In genomic region chr6:126913658-126914057, GRCh38 we compare ENCODE assay signal across 26 cellular contexts.
"Had no signal": no experiment of that assay in that cellular context is flagged by ENCODE, and none has a peak within 500 bp of the region (broad histone marks: within the 10 kb centered on the region; RNA-seq: fewer than 3 reads in every experiment).

No MANE protein-coding gene starts in this region.

- FAIRE-seq: bronchial epithelial cell, urothelium cell line had no signal

- H3K9me3 ChIP-seq: colonic mucosa, heart right ventricle, right atrium auricular region, spleen, suprapubic skin, transverse colon had no signal

- H3K27me3 ChIP-seq: colonic mucosa, foreskin keratinocyte, heart right ventricle, neural progenitor cell, right atrium auricular region, spleen, suprapubic skin, transverse colon had no signal

- H3K36me3 ChIP-seq: colonic mucosa, heart right ventricle, neural progenitor cell, right atrium auricular region, spleen, suprapubic skin, transverse colon, WERI-Rb-1 had no signal

- H3K4me3 ChIP-seq: colonic mucosa, heart right ventricle, neural progenitor cell, right atrium auricular region, spleen, suprapubic skin, transverse colon had no signal

- H3K27ac ChIP-seq: colonic mucosa, foreskin keratinocyte, heart right ventricle, neural progenitor cell, right atrium auricular region, spleen, suprapubic skin, transverse colon, WERI-Rb-1 had no signal

- H3K4me1 Mint-ChIP-seq: activated CD4-positive, alpha-beta T cell treated with anti-CD3 and anti-CD28 coated beads, Interleukin-2, amount 10 ng/mL, durations not matched to agents 24 days and 14 days; activated naive CD4-positive, alpha-beta T cell treated with anti-CD3 and anti-CD28 coated beads, Interleukin-2, amount 50 U/mL, for 24 hours; activated naive CD8-positive, alpha-beta T cell treated with anti-CD3 and anti-CD28 coated beads, Interleukin-2, amount 50 U/mL, for 24 hours; activated T-helper 17 cell treated with anti-CD3 and anti-CD28 coated beads, Interleukin-2, amount 50 U/mL, for 72 hours; natural killer cell; neural progenitor cell had no signal

- H3K4me3 Mint-ChIP-seq: activated CD4-positive, alpha-beta memory T cell treated with anti-CD3 and anti-CD28 coated beads for 36 hours; activated CD4-positive, alpha-beta T cell treated with anti-CD3 and anti-CD28 coated beads, Interleukin-2, amount 10 ng/mL, durations not matched to agents 24 days and 14 days; activated naive CD4-positive, alpha-beta T cell treated with anti-CD3 and anti-CD28 coated beads, Interleukin-2, amount 50 U/mL, for 24 hours; activated naive CD8-positive, alpha-beta T cell treated with anti-CD3 and anti-CD28 coated beads, Interleukin-2, amount 50 U/mL, for 24 hours; activated T-cell treated with anti-CD3 and anti-CD28 coated beads, Interleukin-2, amount 50 U/mL, for 4 hours; activated T-helper 17 cell treated with anti-CD3 and anti-CD28 coated beads, Interleukin-2, amount 50 U/mL, for 72 hours; natural killer cell; neural progenitor cell; T-helper 1 cell treated with Interleukin-12 subunit alpha and Interleukin-12 subunit beta and Interleukin-4 antibody, amounts not matched to agents 30 μg/mL and 1 μg/mL, for 36 hours had no signal

- H3K27ac Mint-ChIP-seq: activated CD4-positive, alpha-beta memory T cell treated with anti-CD3 and anti-CD28 coated beads for 36 hours; activated CD4-positive, alpha-beta T cell treated with anti-CD3 and anti-CD28 coated beads, Interleukin-2, amount 10 ng/mL, durations not matched to agents 24 days and 14 days; activated naive CD4-positive, alpha-beta T cell treated with anti-CD3 and anti-CD28 coated beads, Interleukin-2, amount 50 U/mL, for 24 hours; activated naive CD8-positive, alpha-beta T cell treated with anti-CD3 and anti-CD28 coated beads, Interleukin-2, amount 50 U/mL, for 24 hours; activated T-helper 17 cell treated with anti-CD3 and anti-CD28 coated beads, Interleukin-2, amount 50 U/mL, for 72 hours; natural killer cell; neural progenitor cell; T-helper 1 cell treated with Interleukin-12 subunit alpha and Interleukin-12 subunit beta and Interleukin-4 antibody, amounts not matched to agents 30 μg/mL and 1 μg/mL, for 36 hours had no signal

- H3K27me3 Mint-ChIP-seq: activated CD4-positive, alpha-beta memory T cell treated with anti-CD3 and anti-CD28 coated beads for 36 hours; activated CD4-positive, alpha-beta T cell treated with anti-CD3 and anti-CD28 coated beads, Interleukin-2, amount 10 ng/mL, durations not matched to agents 24 days and 14 days; activated naive CD8-positive, alpha-beta T cell treated with anti-CD3 and anti-CD28 coated beads, Interleukin-2, amount 50 U/mL, for 24 hours; activated T-helper 17 cell treated with anti-CD3 and anti-CD28 coated beads, Interleukin-2, amount 50 U/mL, for 72 hours had no signal

- H3K9ac ChIP-seq: neural progenitor cell had no signal

- H3K9me3 Mint-ChIP-seq: activated CD4-positive, alpha-beta memory T cell treated with anti-CD3 and anti-CD28 coated beads for 36 hours; activated CD4-positive, alpha-beta T cell treated with anti-CD3 and anti-CD28 coated beads, Interleukin-2, amount 10 ng/mL, durations not matched to agents 24 days and 14 days; activated naive CD4-positive, alpha-beta T cell treated with anti-CD3 and anti-CD28 coated beads, Interleukin-2, amount 50 U/mL, for 24 hours; activated T-cell treated with anti-CD3 and anti-CD28 coated beads, Interleukin-2, amount 50 U/mL, for 4 hours; activated T-helper 17 cell treated with anti-CD3 and anti-CD28 coated beads, Interleukin-2, amount 50 U/mL, for 72 hours; neural progenitor cell; T-helper 1 cell treated with Interleukin-12 subunit alpha and Interleukin-12 subunit beta and Interleukin-4 antibody, amounts not matched to agents 30 μg/mL and 1 μg/mL, for 36 hours had no signal

- H3K36me3 Mint-ChIP-seq: activated CD4-positive, alpha-beta memory T cell treated with anti-CD3 and anti-CD28 coated beads for 36 hours; activated naive CD4-positive, alpha-beta T cell treated with anti-CD3 and anti-CD28 coated beads, Interleukin-2, amount 50 U/mL, for 24 hours; natural killer cell; neural progenitor cell had no signal

- DNase-seq: activated CD4-positive, alpha-beta memory T cell treated with anti-CD3 and anti-CD28 coated beads for 36 hours; activated CD4-positive, alpha-beta T cell treated with anti-CD3 and anti-CD28 coated beads, Interleukin-2, amount 10 ng/mL, durations not matched to agents 24 days and 14 days; activated CD8-positive, alpha-beta memory T cell treated with anti-CD3 and anti-CD28 coated beads, Interleukin-2, amount 50 U/mL, for 48 hours; activated gamma-delta T cell treated with Interleukin-2 at 50 U/mL for 16 hours; activated naive CD8-positive, alpha-beta T cell treated with anti-CD3 and anti-CD28 coated beads, Interleukin-2, amount 50 U/mL, for 24 hours; activated T-cell treated with anti-CD3 and anti-CD28 coated beads, Interleukin-2, amount 50 U/mL, for 4 hours; cerebellar nuclear complex; colonic mucosa; effector CD8-positive, alpha-beta T cell; foreskin keratinocyte; heart right ventricle; natural killer cell; occipital lobe; spleen; stimulated activated naive CD4-positive, alpha-beta T cell; T1000; transverse colon; WERI-Rb-1 had no signal

- H3K4me1 ChIP-seq: colonic mucosa, foreskin keratinocyte, heart right ventricle, neural progenitor cell, right atrium auricular region, spleen, suprapubic skin had no signal

- H3K4me2 ChIP-seq: neural progenitor cell had no signal
